15 cellular contexts compared by ENCODE assay signal in genomic region chr19:50359432-50359818, GRCh38. TPM values are rescaled to one million over a fixed set of nuclear protein-coding genes. Genes with fewer than 3 reads are reported as not detected.
DNase-seq lines count a peak whose midpoint lies in the region; ATAC-seq and TF ChIP-seq lines count a peak whose summit lies in the region.
"Had no signal": no experiment of that assay in that cellular context is flagged by ENCODE, and none has a peak within 500 bp of the region (broad histone marks: within the 10 kb centered on the region; RNA-seq: fewer than 3 reads in every experiment).

No MANE protein-coding gene starts in this region.

- TF ChIP-seq RAD21 in SK-N-SH (IDR thresholded peaks at IDR 0.05; ENCODE audit: low read length) = no peak

- no peaks in the 10 kb centered on the region for H3K27me3 ChIP-seq in SK-N-SH (ENCODE audit: insufficient read depth)
- no peaks in the 10 kb centered on the region for H3K27me3 ChIP-seq in BE2C
- H3K27me3 ChIP-seq: right lobe of liver had no signal

- DNase-seq in activated naive CD4-positive, alpha-beta T cell treated with anti-CD3 and anti-CD28 coated beads, Interleukin-2, amount 50 U/mL, for 16 hours = no peak
- DNase-seq in activated B cell treated with CpG ODN at 0.5 μM for 24 hours = no peak
- peak in 1 of 2 donors; percentile 30 for DNase-seq in stimulated activated naive CD8-positive, alpha-beta T cell treated with anti-CD3 and anti-CD28 coated beads, Interleukin-15, amount 100 ng/mL, for 72 hours
- DNase-seq in SK-N-SH = no peak
- no peak for DNase-seq in kidney tubule cell (ENCODE audit: low spot score)
- DNase-seq in BE2C = no peak
- DNase-seq: activated effector memory CD4-positive, alpha-beta T cell treated with Interleukin-2 at 50 U/mL for 16 hours; DMS 273 treated with DMSO at 0.1 percent for 48 hours; endodermal cell; Karpas-422; left ventricle myocardium superior; NCI-H2171 had no signal

- H3K27ac Mint-ChIP-seq in activated naive CD4-positive, alpha-beta T cell treated with anti-CD3 and anti-CD28 coated beads, Interleukin-2, amount 50 U/mL, for 24 hours = peak overlapping the region; percentile 60
- peak overlapping the region; percentile 98 for H3K27ac Mint-ChIP-seq in activated B cell treated with CpG ODN at 0.5 μM for 24 hours
- H3K27ac Mint-ChIP-seq in dendritic cell treated with granulocyte-macrophage colony-stimulating factor and Interleukin-4, amounts not matched to agents 40 ng/mL and 50 ng/mL, for 4 days = peak overlapping the region; percentile 95
- H3K27ac Mint-ChIP-seq in stimulated activated naive CD8-positive, alpha-beta T cell treated with anti-CD3 and anti-CD28 coated beads, Interleukin-15, amount 100 ng/mL, for 72 hours = peak overlapping the region; percentile 97 to 99
- H3K27ac Mint-ChIP-seq: endodermal cell had no signal

- CTCF ChIA-PET in activated B cell treated with CpG ODN at 0.5 μM for 24 hours (lab: Charles Lee) = interaction anchor here (3.0 kb wide), 1 partner anchor 8 kb away, joined by 26 read pairs; no protein-coding TSS in a partner anchor
- CTCF ChIA-PET in SK-N-SH (lab: Yijun Ruan, JAX) = interaction anchor here (0.8 to 5.1 kb wide), 4 partner anchors 9 to 107 kb away, joined by 3 to 27 read pairs (median 4); no protein-coding TSS in a partner anchor

- intact Hi-C loops in activated B cell treated with CpG ODN at 0.5 μM for 24 hours (cut with micrococcal nuclease) = no loop called here
- intact Hi-C loops in dendritic cell treated with granulocyte-macrophage colony-stimulating factor and Interleukin-4, amounts not matched to agents 40 ng/mL and 50 ng/mL, for 4 days (cut with micrococcal nuclease) = no loop called here

- H4K20me1 ChIP-seq in SK-N-SH (ENCODE audit: insufficient read depth) = no peaks in the 10 kb centered on the region

- POLR2A ChIA-PET in activated B cell treated with CpG ODN at 0.5 μM for 24 hours (lab: Charles Lee) = interaction anchor here (0.6 to 3.5 kb wide), 6 partner anchors 12 to 150 kb away, joined by 3 to 84 read pairs (median 20); partner anchors contain the start of genes KCNC3, NR1H2 and POLD1
- POLR2A ChIA-PET in SK-N-SH (lab: Yijun Ruan, JAX) = no interaction called here

- no peak overlapping the region for H3K4me3 ChIP-seq in SK-N-SH (ENCODE audit: low read depth in 2 of 2, low read length in 1 of 2)
- no peak overlapping the region for H3K4me3 ChIP-seq in BE2C (ENCODE audit: low read depth, low read length)

- no peaks in the 10 kb centered on the region for H3K27me3 Mint-ChIP-seq in activated naive CD4-positive, alpha-beta T cell treated with anti-CD3 and anti-CD28 coated beads, Interleukin-2, amount 50 U/mL, for 24 hours
- no peaks in the 10 kb centered on the region for H3K27me3 Mint-ChIP-seq in activated B cell treated with CpG ODN at 0.5 μM for 24 hours
- peaks cover 23% of the 10 kb centered on the region for H3K27me3 Mint-ChIP-seq in dendritic cell treated with granulocyte-macrophage colony-stimulating factor and Interleukin-4, amounts not matched to agents 40 ng/mL and 50 ng/mL, for 4 days
- H3K27me3 Mint-ChIP-seq in stimulated activated naive CD8-positive, alpha-beta T cell treated with anti-CD3 and anti-CD28 coated beads, Interleukin-15, amount 100 ng/mL, for 72 hours = no peaks in the 10 kb centered on the region

- H3K9ac ChIP-seq in SK-N-SH = no peak overlapping the region

- H3K36me3 Mint-ChIP-seq in activated naive CD4-positive, alpha-beta T cell treated with anti-CD3 and anti-CD28 coated beads, Interleukin-2, amount 50 U/mL, for 24 hours = no peaks in the 10 kb centered on the region
- H3K36me3 Mint-ChIP-seq in activated B cell treated with CpG ODN at 0.5 μM for 24 hours (ENCODE audit: low read depth) = no peaks in the 10 kb centered on the region
- peaks cover 8% of the 10 kb centered on the region for H3K36me3 Mint-ChIP-seq in dendritic cell treated with granulocyte-macrophage colony-stimulating factor and Interleukin-4, amounts not matched to agents 40 ng/mL and 50 ng/mL, for 4 days (ENCODE audit: low read depth)

- H3K4me1 Mint-ChIP-seq in activated naive CD4-positive, alpha-beta T cell treated with anti-CD3 and anti-CD28 coated beads, Interleukin-2, amount 50 U/mL, for 24 hours = peaks cover 58% of the 10 kb centered on the region
- peaks cover 64% of the 10 kb centered on the region for H3K4me1 Mint-ChIP-seq in activated B cell treated with CpG ODN at 0.5 μM for 24 hours
- peaks cover 60% of the 10 kb centered on the region for H3K4me1 Mint-ChIP-seq in dendritic cell treated with granulocyte-macrophage colony-stimulating factor and Interleukin-4, amounts not matched to agents 40 ng/mL and 50 ng/mL, for 4 days (ENCODE audit: low read depth)
- peaks cover 72% of the 10 kb centered on the region for H3K4me1 Mint-ChIP-seq in stimulated activated naive CD8-positive, alpha-beta T cell treated with anti-CD3 and anti-CD28 coated beads, Interleukin-15, amount 100 ng/mL, for 72 hours

- H3K4me1 ChIP-seq in SK-N-SH (ENCODE audit: control insufficient read depth in 1 of 2, insufficient read depth in 2 of 2, low read depth in 1 of 2, low read length in 1 of 2) = peaks cover 0 to 4% of the 10 kb centered on the region in 2 experiments; a peak in 1 of 4 replicates
- H3K4me1 ChIP-seq in BE2C = no peaks in the 10 kb centered on the region
- H3K4me1 ChIP-seq: right lobe of liver had no signal

- H3K79me2 ChIP-seq in SK-N-SH (ENCODE audit: insufficient read depth) = no peaks in the 10 kb centered on the region

- H3K9me3 Mint-ChIP-seq in activated naive CD4-positive, alpha-beta T cell treated with anti-CD3 and anti-CD28 coated beads, Interleukin-2, amount 50 U/mL, for 24 hours = no peaks in the 10 kb centered on the region
- no peaks in the 10 kb centered on the region for H3K9me3 Mint-ChIP-seq in activated B cell treated with CpG ODN at 0.5 μM for 24 hours
- H3K9me3 Mint-ChIP-seq in dendritic cell treated with granulocyte-macrophage colony-stimulating factor and Interleukin-4, amounts not matched to agents 40 ng/mL and 50 ng/mL, for 4 days = no peaks in the 10 kb centered on the region
- H3K9me3 Mint-ChIP-seq in stimulated activated naive CD8-positive, alpha-beta T cell treated with anti-CD3 and anti-CD28 coated beads, Interleukin-15, amount 100 ng/mL, for 72 hours = peaks cover 0 to 20% of the 10 kb centered on the region in 2 donors
- H3K9me3 Mint-ChIP-seq: endodermal cell had no signal

- no peaks in the 10 kb centered on the region for H3K9me2 ChIP-seq in SK-N-SH

- no peak overlapping the region for H3K27ac ChIP-seq in SK-N-SH (ENCODE audit: low read depth in 2 of 2, low read length in 1 of 2)
- H3K27ac ChIP-seq: right lobe of liver had no signal

- H3K9me3 ChIP-seq in SK-N-SH (no peaks in the 10 kb centered on the region), BE2C (no peaks in the 10 kb centered on the region)
- H3K9me3 ChIP-seq: right lobe of liver had no signal

- H3K4me2 ChIP-seq in SK-N-SH = no peak overlapping the region

- H3F3A ChIP-seq in SK-N-SH (replicated peaks; ENCODE audit: insufficient read depth) = no peaks in the 10 kb centered on the region

- TF ChIP-seq EP300 in SK-N-SH (IDR thresholded peaks at IDR 0.05; ENCODE audit: borderline replicate concordance in 1 of 2, low read depth in 1 of 2, low read length in 1 of 2) = no peak

- no peak overlapping the region for H2AFZ ChIP-seq in SK-N-SH (ENCODE audit: low read depth)

- peak overlapping the region; percentile 92 for H3K4me3 Mint-ChIP-seq in activated naive CD4-positive, alpha-beta T cell treated with anti-CD3 and anti-CD28 coated beads, Interleukin-2, amount 50 U/mL, for 24 hours
- peak overlapping the region; percentile 91 for H3K4me3 Mint-ChIP-seq in activated B cell treated with CpG ODN at 0.5 μM for 24 hours
- H3K4me3 Mint-ChIP-seq in dendritic cell treated with granulocyte-macrophage colony-stimulating factor and Interleukin-4, amounts not matched to agents 40 ng/mL and 50 ng/mL, for 4 days = peak overlapping the region; percentile 91
- H3K4me3 Mint-ChIP-seq in stimulated activated naive CD8-positive, alpha-beta T cell treated with anti-CD3 and anti-CD28 coated beads, Interleukin-15, amount 100 ng/mL, for 72 hours = peak overlapping the region; percentile 94 to 96
- H3K4me3 Mint-ChIP-seq: endodermal cell had no signal

- H3K36me3 ChIP-seq in SK-N-SH (replicated peaks in 1 of 2; ENCODE audit: control insufficient read depth in 1 of 2, insufficient read depth in 2 of 2, low read length in 1 of 2) (no peaks in the 10 kb centered on the region), BE2C (no peaks in the 10 kb centered on the region)
- H3K36me3 ChIP-seq: right lobe of liver had no signal

- no peak for ATAC-seq in activated B cell treated with CpG ODN at 0.5 μM for 24 hours (ENCODE audit: low read depth)
- ATAC-seq in stimulated activated naive CD8-positive, alpha-beta T cell treated with anti-CD3 and anti-CD28 coated beads, Interleukin-15, amount 100 ng/mL, for 72 hours = no peak
- ATAC-seq: left ventricle myocardium superior had no signal

- 81% methylated on average over 8 of the region's 9 CpGs for WGBS in SK-N-SH (ENCODE audit: low lambda C conversion rate)

- TF ChIP-seq CTCF in activated B cell treated with CpG ODN at 0.5 μM for 24 hours (IDR thresholded peaks at IDR 0.05) = no peak
- TF ChIP-seq CTCF in SK-N-SH (IDR thresholded peaks at IDR 0.05) = no peak
- TF ChIP-seq CTCF in BE2C (IDR thresholded peaks at IDR 0.05; ENCODE audit: low read depth, low read length) = no peak

RNA-seq across cellular contexts. Expression of gene NAPSA, which starts 6.0 kb away (rescaled TPM):
- 1.4 and 2.4 TPM in 2 replicates for total RNA-seq in activated B cell treated with CpG ODN at 0.5 μM for 24 hours
- polyA plus RNA-seq in SK-N-SH (2012; rRNA removed) = 0.43 and 0.76 TPM in 2 replicates
- polyA plus RNA-seq in SK-N-SH (2012; cell fraction: cytosol; rRNA removed) = 0.05 and 0.20 TPM in 2 replicates
- polyA plus RNA-seq in SK-N-SH (2012; cell fraction: nucleus; rRNA removed) = 3.4 and 4.7 TPM in 2 replicates
- polyA plus RNA-seq in BE2C (2012; ENCODE audit: insufficient read depth, insufficient read length, low read depth) = 1.6 TPM

RNA-seq across cellular contexts. Expression of gene NR1H2, which starts 16.8 kb away (rescaled TPM):
- total RNA-seq in activated B cell treated with CpG ODN at 0.5 μM for 24 hours = 66.9 and 79.5 TPM in 2 replicates
- 72.8 and 108 TPM in 2 replicates for polyA plus RNA-seq in SK-N-SH (2012; rRNA removed)
- 66.3 and 75.1 TPM in 2 replicates for polyA plus RNA-seq in SK-N-SH (2012; cell fraction: cytosol; rRNA removed)
- 141 and 150 TPM in 2 replicates for polyA plus RNA-seq in SK-N-SH (2012; cell fraction: nucleus; rRNA removed)
- 65.7 TPM for polyA plus RNA-seq in BE2C (2012; ENCODE audit: insufficient read depth, insufficient read length, low read depth)

RNA-seq across cellular contexts. Expression of gene POLD1, which starts 24.7 kb away (rescaled TPM):
- 58.8 and 65.5 TPM in 2 replicates for total RNA-seq in activated B cell treated with CpG ODN at 0.5 μM for 24 hours
- 28.6 and 33.6 TPM in 2 replicates for polyA plus RNA-seq in SK-N-SH (2012; rRNA removed)
- polyA plus RNA-seq in SK-N-SH (2012; cell fraction: cytosol; rRNA removed) = 8.1 and 14.9 TPM in 2 replicates
- polyA plus RNA-seq in SK-N-SH (2012; cell fraction: nucleus; rRNA removed) = 109 and 151 TPM in 2 replicates
- 20.8 TPM for polyA plus RNA-seq in BE2C (2012; ENCODE audit: insufficient read depth, insufficient read length, low read depth)

RNA-seq across cellular contexts. Expression of gene KCNC3, which starts 30.2 kb away (rescaled TPM):
- 34.5 and 44.3 TPM in 2 replicates for total RNA-seq in activated B cell treated with CpG ODN at 0.5 μM for 24 hours
- polyA plus RNA-seq in SK-N-SH (2012; rRNA removed) = 0.26 and 0.30 TPM in 2 replicates
- polyA plus RNA-seq in SK-N-SH (2012; cell fraction: cytosol; rRNA removed) = 0.14 and 0.37 TPM in 2 replicates
- 2.4 and 2.7 TPM in 2 replicates for polyA plus RNA-seq in SK-N-SH (2012; cell fraction: nucleus; rRNA removed)
- 7.4 TPM for polyA plus RNA-seq in BE2C (2012; ENCODE audit: insufficient read depth, insufficient read length, low read depth)

RNA-seq across cellular contexts. Expression of gene SPIB, which starts 59.3 kb away (rescaled TPM):
- 280 and 324 TPM in 2 replicates for total RNA-seq in activated B cell treated with CpG ODN at 0.5 μM for 24 hours
- not detected in 2 replicates for polyA plus RNA-seq in SK-N-SH (2012; rRNA removed)
- polyA plus RNA-seq in SK-N-SH (2012; cell fraction: cytosol; rRNA removed) = 0.06 TPM in 1 of 2 replicates, not detected in the other
- not detected in 2 replicates for polyA plus RNA-seq in SK-N-SH (2012; cell fraction: nucleus; rRNA removed)
- polyA plus RNA-seq in BE2C (2012; ENCODE audit: insufficient read depth, insufficient read length, low read depth) = not detected
- total RNA-seq: left ventricle myocardium superior had no signal
